Comparison of ENCODE assay signal across 10 cellular contexts in genomic region chr17:29664743-29665479, GRCh38. TPM values are rescaled to one million over a fixed set of nuclear protein-coding genes. Genes with fewer than 3 reads are reported as not detected.
A peak's percentile ranks its signal among the peaks of the same experiment; 100 is the strongest.
DNase-seq lines count a peak whose midpoint lies in the region; ATAC-seq, FAIRE-seq and TF ChIP-seq lines count a peak whose summit lies in the region.
"Had no signal": no experiment of that assay in that cellular context is flagged by ENCODE, and none has a peak within 500 bp of the region (broad histone marks: within the 10 kb centered on the region; RNA-seq: fewer than 3 reads in every experiment).

No MANE protein-coding gene starts in this region.

- intact Hi-C loops in psoas muscle (cut with DNase I): no loop called here

- peak overlapping the region; percentile 88 for H3K27ac ChIP-seq in psoas muscle

- no peaks in the 10 kb centered on the region for H3K9me3 ChIP-seq in psoas muscle

- H3K4me1 ChIP-seq in psoas muscle: peaks cover 61% of the 10 kb centered on the region

- no peaks in the 10 kb centered on the region for H3K27me3 ChIP-seq in psoas muscle (ENCODE audit: insufficient read depth in 3 of 3, low read length in 2 of 3)

- TF ChIP-seq CTCF in choroid plexus epithelial cell (conservative IDR thresholded peaks at IDR 0.05; ENCODE audit: low read depth, low read length) (no peak), psoas muscle (IDR thresholded peaks at IDR 0.05) (no peak), D721Med (IDR thresholded peaks at IDR 0.05; ENCODE audit: insufficient read depth, missing control alignments) (no peak)

- peak; percentile 75 to 83 (median 78) for ATAC-seq in psoas muscle
- no peak for ATAC-seq in HG03520 (IDR thresholded peaks at IDR 0.05; ENCODE audit: unreplicated experiment)
- ATAC-seq in HG03469 (IDR thresholded peaks at IDR 0.05; ENCODE audit: unreplicated experiment): no peak

- DNase-seq in GM03348 (ENCODE audit: low spot score) (peak; percentile 52), LHCN-M2 (ENCODE audit: low read depth) (peak; percentile 73), choroid plexus epithelial cell (ENCODE audit: low read depth) (peak; percentile 63), psoas muscle (no peak), D721Med (ENCODE audit: insufficient read length, low spot score) (no peak), NCI-H2171 treated with DMSO at 0.1 percent for 48 hours (lab: John Stamatoyannopoulos, UW) (no peak)
- DNase-seq: NCI-H1105; stimulated activated CD4-positive, alpha-beta T cell treated with anti-CD3 and anti-CD28 coated beads, Interleukin-4, amount 100 ng/mL, for 4 hours had no signal

- no peak overlapping the region for H3K4me3 ChIP-seq in choroid plexus epithelial cell (ENCODE audit: low read depth, low read length)
- H3K4me3 ChIP-seq in psoas muscle: peak overlapping the region; percentile 2

- 31 to 58% (median 41%) methylated on average over 2 of the region's 2 CpGs for WGBS in psoas muscle, 3 donors

- no peak for FAIRE-seq in D721Med (lab: Jason Lieb, UNC)

- H3K36me3 ChIP-seq in psoas muscle (ENCODE audit: insufficient read depth in 1 of 2, low read depth in 1 of 2): peaks cover 5 to 69% of the 10 kb centered on the region in 2 donors

RNA-seq across cellular contexts. Expression of gene CORO6, which starts 42.2 kb away (rescaled TPM):
- total RNA-seq in LHCN-M2 (2014; rRNA removed) (22.1 and 41.6 TPM in 2 replicates), psoas muscle (100 to 1,000 TPM; 478 to 710 (median 557) TPM)
- polyA plus RNA-seq in LHCN-M2 (2012): 19.9 TPM
- 100 to 1,000 TPM; 182 to 495 (median 236) TPM for polyA plus RNA-seq in psoas muscle

Comparison
In these comparisons a context has a peak if more than half of its experiments do, and no peak if none do; other contexts are left out.
1. DNase-seq: peak in GM03348 (single experiment), LHCN-M2 (single experiment) and choroid plexus epithelial cell (single experiment); none in psoas muscle (0 of 2), D721Med (single experiment) and NCI-H2171 treated with DMSO at 0.1 percent for 48 hours (single experiment).
2. ATAC-seq: peak in psoas muscle (4 of 4); none in HG03520 (single experiment) and HG03469 (single experiment).
3. RNA of gene CORO6, which starts 42.2 kb away (total RNA-seq): 478 to 710 TPM in psoas muscle; 22.1 to 41.6 TPM in LHCN-M2; every median in the first group is over 10 times any median in the second.